ENCODE assay signal across 14 cellular contexts in the genomic region with DNA sequence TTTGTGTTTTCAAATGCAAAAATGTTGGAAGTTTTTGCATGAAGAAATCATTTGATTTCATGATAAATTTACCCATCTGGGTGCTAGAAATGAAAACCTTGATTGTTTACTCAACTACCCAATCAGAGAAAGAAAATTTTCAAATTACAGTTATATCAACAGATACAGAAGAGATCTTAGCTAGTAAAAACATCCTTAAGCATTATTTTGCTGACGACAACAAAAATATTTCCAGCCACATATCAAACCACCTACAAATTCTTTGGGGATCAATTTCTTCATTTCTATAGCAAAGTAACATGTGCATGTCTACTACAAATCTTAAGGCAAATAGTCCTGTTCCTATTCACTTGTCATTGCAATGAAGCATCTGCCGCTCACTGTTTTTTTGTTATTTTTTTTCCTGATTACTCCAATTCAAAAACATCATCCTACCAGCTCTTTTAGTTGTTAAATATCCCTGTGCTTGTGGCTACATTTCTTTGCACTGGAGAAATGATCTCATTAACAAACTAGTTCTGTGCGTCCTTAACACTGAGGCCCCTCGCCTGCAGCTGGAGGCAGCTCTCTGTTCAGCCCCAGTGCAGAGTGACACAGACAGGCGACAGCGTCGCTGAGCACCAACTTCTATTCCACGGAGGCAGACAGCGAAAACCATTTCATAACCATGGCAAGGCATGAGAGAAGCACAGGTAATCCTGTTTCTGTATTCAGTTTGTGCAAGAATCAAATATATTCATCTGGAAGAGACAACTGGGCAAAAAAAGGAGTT.
DNase-seq lines count a peak whose midpoint lies in the region; ATAC-seq, FAIRE-seq and TF ChIP-seq lines count a peak whose summit lies in the region.
"Had no signal": no experiment of that assay in that cellular context is flagged by ENCODE, and none has a peak within 500 bp of the region (broad histone marks: within the 10 kb centered on the region; RNA-seq: fewer than 3 reads in every experiment).

No MANE protein-coding gene starts in this region.

- H3K27me3 ChIP-seq in HUES64 (ENCODE audit: insufficient read depth, low read length) = no peaks in the 10 kb centered on the region
- H3K27me3 ChIP-seq in brain microvascular endothelial cell (replicated peaks) = no peaks in the 10 kb centered on the region
- H3K27me3 ChIP-seq in keratinocyte (ENCODE audit: control insufficient read depth, extremely low read depth, insufficient read depth, low read length) = no peaks in the 10 kb centered on the region
- no peaks in the 10 kb centered on the region for H3K27me3 ChIP-seq in BE2C

- H3K4me2 ChIP-seq in keratinocyte (ENCODE audit: control insufficient read depth, extremely low read depth, insufficient read depth, low read depth, low read length) = no peak overlapping the region

- H4K20me1 ChIP-seq in keratinocyte (ENCODE audit: control insufficient read depth, extremely low read depth, insufficient read depth, low read length) = no peaks in the 10 kb centered on the region

- H3K79me2 ChIP-seq in keratinocyte (ENCODE audit: control insufficient read depth, insufficient read depth, low read length) = no peaks in the 10 kb centered on the region

- WGBS in HUES64 = 46% methylated on average over 9 of the region's 9 CpGs

- H3K9ac ChIP-seq in HUES64 (ENCODE audit: low read depth, low read length) (no peak overlapping the region), keratinocyte (ENCODE audit: control insufficient read depth, extremely low read depth, insufficient read depth, low read length) (no peak overlapping the region)

- H3K4me3 ChIP-seq in HUES64 (ENCODE audit: low read length) = peak overlapping the region; percentile 30; the same call in 1 of the 2 replicates
- H3K4me3 ChIP-seq in brain microvascular endothelial cell (ENCODE audit: low read depth, low read length) = peak overlapping the region; percentile 35
- H3K4me3 ChIP-seq in keratinocyte (ENCODE audit: control insufficient read depth in 2 of 3, extremely low read depth in 1 of 3, insufficient read depth in 2 of 3, low read depth in 1 of 3, low read length in 3 of 3) = no peak overlapping the region
- H3K4me3 ChIP-seq in BE2C (ENCODE audit: low read depth, low read length) = no peak overlapping the region

- no peak for TF ChIP-seq CTCF in brain microvascular endothelial cell (IDR thresholded peaks at IDR 0.05; ENCODE audit: low read depth, low read length, missing control alignments)
- no peak for TF ChIP-seq CTCF in keratinocyte (optimal IDR thresholded peaks at IDR 0.05 in 1 of 3, IDR thresholded peaks at IDR 0.05 in 1 of 3, conservative IDR thresholded peaks at IDR 0.05 in 1 of 3; ENCODE audit: extremely low read depth in 1 of 3, insufficient read depth in 2 of 3, low read length in 3 of 3)
- no peak for TF ChIP-seq CTCF in BE2C (IDR thresholded peaks at IDR 0.05; ENCODE audit: low read depth, low read length)

- FAIRE-seq in keratinocyte (lab: Jason Lieb, UNC) = no peak

- ATAC-seq in HG03442 (IDR thresholded peaks at IDR 0.05; ENCODE audit: unreplicated experiment) (no peak), GM18858 (IDR thresholded peaks at IDR 0.05; ENCODE audit: unreplicated experiment) (no peak)
- ATAC-seq: stimulated activated naive CD8-positive, alpha-beta T cell treated with anti-CD3 and anti-CD28 coated beads, Interleukin-15, amount 100 ng/mL, for 72 hours had no signal

- in situ Hi-C loops in brain microvascular endothelial cell (cut with HindIII; ENCODE audit: low pct_ligation_motif_present, low sequenced_read_pairs) = no loop called here

- H3K36me3 ChIP-seq in HUES64 (ENCODE audit: insufficient read depth, low read length) (no peaks in the 10 kb centered on the region), brain microvascular endothelial cell (replicated peaks) (no peaks in the 10 kb centered on the region), keratinocyte (ENCODE audit: control insufficient read depth in 2 of 2, extremely low read depth in 1 of 2, insufficient read depth in 2 of 2, low read length in 2 of 2) (no peaks in the 10 kb centered on the region), BE2C (no peaks in the 10 kb centered on the region)

- H3K27ac ChIP-seq in HUES64 (ENCODE audit: low read depth, low read length) (no peak overlapping the region), brain microvascular endothelial cell (no peak overlapping the region), keratinocyte (ENCODE audit: control insufficient read depth, insufficient read depth, low read length) (no peak overlapping the region)
- H3K27ac ChIP-seq: epithelial cell of prostate had no signal

- dilution Hi-C loops in keratinocyte (cut with MboI; ENCODE audit: extremely low pct_ligation_motif_present, low sequenced_read_pairs) = no loop called here

- H3K4me1 ChIP-seq in HUES64 (ENCODE audit: insufficient read depth, low read length) (peaks cover 72% of the 10 kb centered on the region), keratinocyte (ENCODE audit: control insufficient read depth, extremely low read depth, insufficient read depth, low read length) (peaks cover 8% of the 10 kb centered on the region), BE2C (peaks cover 5% of the 10 kb centered on the region)

- no peaks in the 10 kb centered on the region for H3K9me1 ChIP-seq in keratinocyte (ENCODE audit: control insufficient read depth, extremely low read depth, insufficient read depth, low read length)

- peak overlapping the region; percentile 30 for H2AFZ ChIP-seq in keratinocyte (ENCODE audit: control insufficient read depth, low read length)

- DNase-seq in brain microvascular endothelial cell (no peak), keratinocyte (ENCODE audit: low read depth, low spot score) (no peak), retina (peak; percentile 68), AG08395 (ENCODE audit: low spot score) (no peak), BE2C (no peak)
- DNase-seq: activated CD8-positive, alpha-beta memory T cell treated with anti-CD3 and anti-CD28 coated beads, Interleukin-2, amount 50 U/mL, for 48 hours; MV-4-11; SHP77 treated with DMSO at 0.1 percent for 48 hours; stimulated activated CD4-positive, alpha-beta T cell treated with anti-CD3 and anti-CD28 coated beads, Interleukin-4, amount 100 ng/mL, for 24 hours; stimulated activated naive CD8-positive, alpha-beta T cell treated with anti-CD3 and anti-CD28 coated beads, Interleukin-15, amount 100 ng/mL, for 72 hours had no signal

- H3K9me3 ChIP-seq in HUES64 (ENCODE audit: insufficient read depth, low read depth, low read length) = no peaks in the 10 kb centered on the region
- no peaks in the 10 kb centered on the region for H3K9me3 ChIP-seq in keratinocyte (ENCODE audit: control insufficient read depth, low read depth, low read length)
- no peaks in the 10 kb centered on the region for H3K9me3 ChIP-seq in BE2C

Comparison
In these comparisons a context has a peak if more than half of its experiments do, and no peak if none do; other contexts are left out.
1. H3K4me3 ChIP-seq: peak in HUES64 (single experiment) and brain microvascular endothelial cell (single experiment); none in keratinocyte (0 of 3) and BE2C (single experiment).